In genomic region chr16:67100569-67101300, GRCh38 we compare ENCODE assay signal across 1 cellular context.
TF ChIP-seq lines count a peak whose summit lies in the region.

No MANE protein-coding gene starts in this region.

TF ChIP-seq in endothelial cell of umbilical vein, 7 proteins besides CTCF, POLR2A, EP300 and RAD21:
- TF ChIP-seq JUN (IDR thresholded peaks at IDR 0.05; ENCODE audit: borderline replicate concordance, insufficient read depth, insufficient read length, low read depth) (no peak), EZH2 (IDR thresholded peaks at IDR 0.05; ENCODE audit: borderline replicate concordance, low read depth, low read length, severe bottlenecking) (no peak), GATA2 (IDR thresholded peaks at IDR 0.05; ENCODE audit: insufficient read depth, insufficient read length, low read depth, low read length) (no peak), FOS (IDR thresholded peaks at IDR 0.05; ENCODE audit: borderline replicate concordance, insufficient read depth, low read length) (no peak), POLR2AphosphoS5 (IDR thresholded peaks at IDR 0.05; ENCODE audit: insufficient read depth, low read depth, low read length) (no peak), MAX (IDR thresholded peaks at IDR 0.05; ENCODE audit: insufficient read depth, insufficient read length) (no peak), MYC (IDR thresholded peaks at IDR 0.05; ENCODE audit: low read depth, low read length) (no peak)
